ENCODE assay signal across 8 cellular contexts in the genomic region with DNA sequence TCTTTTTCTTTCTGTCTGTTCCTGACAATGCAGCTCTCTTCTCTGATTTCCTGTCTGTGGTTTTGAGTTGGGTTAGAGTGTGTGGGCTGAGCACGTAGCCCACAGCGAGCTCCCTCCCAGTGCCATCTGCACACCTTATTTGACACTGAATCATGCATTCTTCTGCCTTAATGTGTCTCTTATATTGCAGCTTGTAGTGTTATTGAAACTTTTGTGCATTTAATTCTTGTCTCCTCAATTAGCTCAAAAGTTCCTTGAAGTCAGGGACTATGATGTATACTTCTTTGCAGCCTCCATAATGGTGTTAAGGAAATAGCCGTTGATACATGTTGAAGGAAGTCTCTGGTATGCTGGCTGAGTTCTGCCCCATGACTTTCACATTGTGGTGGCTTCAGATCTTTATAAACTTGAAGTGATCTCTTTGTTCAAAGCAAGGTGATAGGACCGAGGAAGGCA.
A peak's percentile ranks its signal among the peaks of the same experiment; 100 is the strongest.
DNase-seq lines count a peak whose midpoint lies in the region; ATAC-seq, FAIRE-seq and TF ChIP-seq lines count a peak whose summit lies in the region.

No MANE protein-coding gene starts in this region.

- CTCF ChIA-PET in CD4-positive, alpha-beta T cell (lab: Charles Lee) = no interaction called here

- peak in 3 of 10 experiments; percentile 1 to 13 (median 3) for DNase-seq in CD4-positive, alpha-beta T cell
- peak; percentile 36 for DNase-seq in activated naive CD8-positive, alpha-beta T cell treated with anti-CD3 and anti-CD28 coated beads, Interleukin-2, amount 50 U/mL, for 24 hours
- DNase-seq in urothelium cell line (ENCODE audit: low spot score) = peak; percentile 74
- DNase-seq in right cardiac atrium = no peak
- no peak for DNase-seq in NCI-H526 treated with DMSO at 0.1 percent for 48 hours (lab: John Stamatoyannopoulos, UW)
- DNase-seq in endothelial cell (ENCODE audit: low spot score) = no peak

- peaks cover 3% of the 10 kb centered on the region for H3K4me1 ChIP-seq in right cardiac atrium (ENCODE audit: control insufficient read depth, insufficient read depth, low read length)

- H3K4me3 Mint-ChIP-seq in CD4-positive, alpha-beta T cell = peak overlapping the region; percentile 81
- peak overlapping the region; percentile 52 for H3K4me3 Mint-ChIP-seq in activated naive CD8-positive, alpha-beta T cell treated with anti-CD3 and anti-CD28 coated beads, Interleukin-2, amount 50 U/mL, for 24 hours
- H3K4me3 Mint-ChIP-seq in endothelial cell (ENCODE audit: unreplicated experiment) = no peak overlapping the region

- peaks cover 69% of the 10 kb centered on the region for H3K4me1 Mint-ChIP-seq in CD4-positive, alpha-beta T cell (ENCODE audit: low read depth)
- peaks cover 60% of the 10 kb centered on the region for H3K4me1 Mint-ChIP-seq in activated naive CD8-positive, alpha-beta T cell treated with anti-CD3 and anti-CD28 coated beads, Interleukin-2, amount 50 U/mL, for 24 hours
- H3K4me1 Mint-ChIP-seq in endothelial cell (ENCODE audit: unreplicated experiment) = no peaks in the 10 kb centered on the region

- no peaks in the 10 kb centered on the region for H3K9me3 ChIP-seq in CD4-positive, alpha-beta T cell (ENCODE audit: control insufficient read depth, low read length)
- no peaks in the 10 kb centered on the region for H3K9me3 ChIP-seq in right cardiac atrium (ENCODE audit: control insufficient read depth, low read length)

- POLR2A ChIA-PET in CD4-positive, alpha-beta T cell (lab: Charles Lee) = interaction anchor here (0.8 to 1.1 kb wide), 2 partner anchors 12 to 16 kb away, joined by 3 to 4 read pairs; no protein-coding TSS in a partner anchor

- FAIRE-seq in urothelium cell line (lab: Jason Lieb, UNC) = no peak

- TF ChIP-seq CTCF in CD4-positive, alpha-beta T cell (IDR thresholded peaks at IDR 0.05) = no peak
- no peak for TF ChIP-seq CTCF in endothelial cell (IDR thresholded peaks at IDR 0.05; ENCODE audit: unreplicated experiment)

- no peaks in the 10 kb centered on the region for H3K27me3 ChIP-seq in CD4-positive, alpha-beta T cell (ENCODE audit: control insufficient read depth, insufficient read depth, low read length)
- no peaks in the 10 kb centered on the region for H3K27me3 ChIP-seq in right cardiac atrium (ENCODE audit: control insufficient read depth, insufficient read depth)

- H3K27me3 Mint-ChIP-seq in CD4-positive, alpha-beta T cell = no peaks in the 10 kb centered on the region
- H3K27me3 Mint-ChIP-seq in activated naive CD8-positive, alpha-beta T cell treated with anti-CD3 and anti-CD28 coated beads, Interleukin-2, amount 50 U/mL, for 24 hours = no peaks in the 10 kb centered on the region
- no peaks in the 10 kb centered on the region for H3K27me3 Mint-ChIP-seq in endothelial cell (ENCODE audit: unreplicated experiment)

- no peak overlapping the region for H3K4me3 ChIP-seq in right cardiac atrium (ENCODE audit: low read length)

- peaks cover 3% of the 10 kb centered on the region for H3K9me3 Mint-ChIP-seq in CD4-positive, alpha-beta T cell
- H3K9me3 Mint-ChIP-seq in activated naive CD8-positive, alpha-beta T cell treated with anti-CD3 and anti-CD28 coated beads, Interleukin-2, amount 50 U/mL, for 24 hours = peaks cover 5% of the 10 kb centered on the region
- no peaks in the 10 kb centered on the region for H3K9me3 Mint-ChIP-seq in endothelial cell (ENCODE audit: unreplicated experiment)

- ATAC-seq in CD4-positive, alpha-beta T cell (ENCODE audit: poor library complexity) = peak; percentile 86
- peak; percentile 62 for ATAC-seq in GM21360 (IDR thresholded peaks at IDR 0.05; ENCODE audit: unreplicated experiment)
- ATAC-seq in HG03575 (IDR thresholded peaks at IDR 0.05; ENCODE audit: extremely low read depth, insufficient number of reproducible peaks, low FRiP score, unreplicated experiment) = peak; percentile 80
- peak; percentile 92 for ATAC-seq in activated naive CD8-positive, alpha-beta T cell treated with anti-CD3 and anti-CD28 coated beads, Interleukin-2, amount 50 U/mL, for 24 hours
- ATAC-seq in right cardiac atrium = no peak

- peak overlapping the region; percentile 44 for H3K27ac ChIP-seq in CD4-positive, alpha-beta T cell (ENCODE audit: low read depth, low read length)
- no peak overlapping the region for H3K27ac ChIP-seq in right cardiac atrium (ENCODE audit: low read length)

- WGBS in right cardiac atrium = 67% methylated on average over 4 of the region's 4 CpGs

- no peaks in the 10 kb centered on the region for H3K36me3 Mint-ChIP-seq in CD4-positive, alpha-beta T cell (ENCODE audit: low read depth)
- H3K36me3 Mint-ChIP-seq in activated naive CD8-positive, alpha-beta T cell treated with anti-CD3 and anti-CD28 coated beads, Interleukin-2, amount 50 U/mL, for 24 hours (ENCODE audit: low read depth) = peaks cover 2% of the 10 kb centered on the region
- H3K36me3 Mint-ChIP-seq in endothelial cell (ENCODE audit: low read depth, unreplicated experiment) = no peaks in the 10 kb centered on the region

- H3K27ac Mint-ChIP-seq in CD4-positive, alpha-beta T cell = peak overlapping the region; percentile 60
- peak overlapping the region; percentile 66 for H3K27ac Mint-ChIP-seq in activated naive CD8-positive, alpha-beta T cell treated with anti-CD3 and anti-CD28 coated beads, Interleukin-2, amount 50 U/mL, for 24 hours
- no peak overlapping the region for H3K27ac Mint-ChIP-seq in endothelial cell (ENCODE audit: unreplicated experiment)

- intact Hi-C loops in CD4-positive, alpha-beta T cell (cut with DNase I, micrococcal nuclease) = no loop called here
- intact Hi-C loops in right cardiac atrium (cut with DNase I) = no loop called here

Comparison
In these comparisons a context has a peak if more than half of its experiments do, and no peak if none do; other contexts are left out.
1. ATAC-seq: peak in CD4-positive, alpha-beta T cell (single experiment), GM21360 (single experiment), HG03575 (single experiment) and activated naive CD8-positive, alpha-beta T cell treated with anti-CD3 and anti-CD28 coated beads, Interleukin-2, amount 50 U/mL, for 24 hours (single experiment); none in right cardiac atrium (0 of 2).
2. DNase-seq: peak in activated naive CD8-positive, alpha-beta T cell treated with anti-CD3 and anti-CD28 coated beads, Interleukin-2, amount 50 U/mL, for 24 hours (single experiment) and urothelium cell line (single experiment); none in right cardiac atrium (0 of 3), NCI-H526 treated with DMSO at 0.1 percent for 48 hours (single experiment) and endothelial cell (single experiment).